ENCODE assay signal across 10 cellular contexts in genomic region chr4:113564493-113564892, GRCh38.
DNase-seq lines count a peak whose midpoint lies in the region; ATAC-seq lines count a peak whose summit lies in the region.
"Had no signal": no experiment of that assay in that cellular context is flagged by ENCODE, and none has a peak within 500 bp of the region (broad histone marks: within the 10 kb centered on the region; RNA-seq: fewer than 3 reads in every experiment).

No MANE protein-coding gene starts in this region.

- H3K9me3 Mint-ChIP-seq in effector memory CD8-positive, alpha-beta T cell = no peaks in the 10 kb centered on the region

- no peaks in the 10 kb centered on the region for H3K27me3 Mint-ChIP-seq in effector memory CD8-positive, alpha-beta T cell

- peaks cover 5% of the 10 kb centered on the region for H3K36me3 Mint-ChIP-seq in effector memory CD8-positive, alpha-beta T cell (ENCODE audit: insufficient read depth)

- no peaks in the 10 kb centered on the region for H3K4me1 ChIP-seq in aorta (ENCODE audit: control insufficient read depth in 1 of 2, insufficient read depth in 2 of 2, low read length in 2 of 2)

- H3K4me1 Mint-ChIP-seq in effector memory CD8-positive, alpha-beta T cell (ENCODE audit: low read depth in 2 of 2) = peaks cover 33 to 39% of the 10 kb centered on the region in 2 donors

- H3K27ac Mint-ChIP-seq in effector memory CD8-positive, alpha-beta T cell = peak overlapping the region; percentile 72 to 78

- DNase-seq in effector memory CD8-positive, alpha-beta T cell = no peak
- DNase-seq in A172 (ENCODE audit: low spot score) = no peak
- no peak for DNase-seq in left colon
- DNase-seq in aorta = no peak
- no peak for DNase-seq in GM03348 (ENCODE audit: low spot score)
- DNase-seq: activated naive CD4-positive, alpha-beta T cell had no signal

- peak; percentile 22 for ATAC-seq in GM18909 (IDR thresholded peaks at IDR 0.05; ENCODE audit: poor library complexity, unreplicated experiment)
- ATAC-seq in GM21786 (IDR thresholded peaks at IDR 0.05; ENCODE audit: unreplicated experiment) = peak; percentile 17
- peak; percentile 27 for ATAC-seq in HG03442 (IDR thresholded peaks at IDR 0.05; ENCODE audit: unreplicated experiment)
- no peak for ATAC-seq in effector memory CD8-positive, alpha-beta T cell (replicated peaks)
- ATAC-seq in left colon = no peak
- no peak for ATAC-seq in aorta (ENCODE audit: low FRiP score)

- peak overlapping the region; percentile 74 to 78 for H3K4me3 Mint-ChIP-seq in effector memory CD8-positive, alpha-beta T cell

- H3K36me3 ChIP-seq in aorta (ENCODE audit: control insufficient read depth in 1 of 2, insufficient read depth in 2 of 2, low read length in 1 of 2) = no peaks in the 10 kb centered on the region

- H3K4me3 ChIP-seq in aorta (ENCODE audit: low read length in 2 of 2) = no peak overlapping the region

- intact Hi-C loops in left colon (cut with DNase I, micrococcal nuclease) = no loop called here
- intact Hi-C loops in aorta (cut with DNase I) = no loop called here

- H3K27me3 ChIP-seq in aorta (ENCODE audit: control insufficient read depth in 1 of 2, insufficient read depth in 2 of 2, low read length in 1 of 2) = no peaks in the 10 kb centered on the region

- H3K27ac ChIP-seq in aorta (ENCODE audit: low read depth in 1 of 2, low read length in 2 of 2) = no peak overlapping the region
- H3K27ac ChIP-seq: epithelial cell of prostate had no signal

- no peaks in the 10 kb centered on the region for H3K9me3 ChIP-seq in aorta (ENCODE audit: control insufficient read depth, low read length)

- WGBS in aorta, 2 donors = 92 to 97% methylated on average over 3 of the region's 3 CpGs

Comparison
In these comparisons a context has a peak if more than half of its experiments do, and no peak if none do; other contexts are left out.
1. ATAC-seq: peak in GM18909 (single experiment), GM21786 (single experiment) and HG03442 (single experiment); none in effector memory CD8-positive, alpha-beta T cell (single experiment), left colon (single experiment) and aorta (single experiment).